1 cellular context compared by ENCODE assay signal in genomic region chr14:102139248-102140026, GRCh38.
TF ChIP-seq lines count a peak whose summit lies in the region.

Gene WDR20 (plus strand): TSS chr14:102139897. CDS start chr14:102139924, 27 bp downstream.

TF ChIP-seq in HEK293, 187 proteins besides CTCF, POLR2A, EP300 and RAD21 (continued from another document and continues in another):
- TF ChIP-seq PBX3 (CRISPR knock-in tag; IDR thresholded peaks at IDR 0.05) (0 out of 2 replicates have a peak, but pooled peaks have one; percentile 40), ZNF423 (tag by site-specific recombination; IDR thresholded peaks at IDR 0.05) (peak; percentile 62), ZNF398 (tag by site-specific recombination; IDR thresholded peaks at IDR 0.05) (peak; percentile 74), ZBTB17 (tag by site-specific recombination; IDR thresholded peaks at IDR 0.05) (peak; percentile 98), ZEB2 (tag by site-specific recombination; IDR thresholded peaks at IDR 0.05) (peak; percentile 98), ZXDB (tag by site-specific recombination; IDR thresholded peaks at IDR 0.05) (peak; percentile 89), WT1 (tag by site-specific recombination; IDR thresholded peaks at IDR 0.05) (peak; percentile 76; the same call in 1 of the 2 replicates), YY2 (tag by site-specific recombination; IDR thresholded peaks at IDR 0.05) (peak; percentile 79), ZNF362 (tag by site-specific recombination; IDR thresholded peaks at IDR 0.05) (no peak), ZFP69B (tag by site-specific recombination; IDR thresholded peaks at IDR 0.05) (peak; percentile 77), ZBTB7A (tag by site-specific recombination; IDR thresholded peaks at IDR 0.05; ENCODE audit: low read depth) (peak; percentile 94), ZNF707 (tag by site-specific recombination; IDR thresholded peaks at IDR 0.05) (no peak), KLF9 (tag by site-specific recombination; IDR thresholded peaks at IDR 0.05; ENCODE audit: low read depth) (peak; percentile 77; the same call in 1 of the 2 replicates), REST (tag by site-specific recombination; IDR thresholded peaks at IDR 0.05) (peak; percentile 93), ZNF335 (tag by site-specific recombination; conservative IDR thresholded peaks at IDR 0.05) (peak; percentile 77), ZBTB10 (tag by site-specific recombination; IDR thresholded peaks at IDR 0.05) (peak; percentile 93), INSM2 (tag by site-specific recombination; IDR thresholded peaks at IDR 0.05) (peak; percentile 47; the same call in 1 of the 2 replicates), ZNF501 (tag by site-specific recombination; IDR thresholded peaks at IDR 0.05) (peak; percentile 78), HOXC10 (CRISPR knock-in tag; IDR thresholded peaks at IDR 0.05) (no peak), ZNF660 (tag by site-specific recombination; IDR thresholded peaks at IDR 0.05) (peak; percentile 57), ZBTB21 (tag by site-specific recombination; IDR thresholded peaks at IDR 0.05) (0 out of 2 replicates have a peak, but pooled peaks have one; percentile 46), ZNF280C (tag by site-specific recombination; IDR thresholded peaks at IDR 0.05) (no peak), REPIN1 (tag by site-specific recombination; IDR thresholded peaks at IDR 0.05; ENCODE audit: low read depth) (no peak), ZSCAN30 (tag by site-specific recombination; IDR thresholded peaks at IDR 0.05) (peak; percentile 81; the same call in 1 of the 2 replicates), ZNF629 (tag by site-specific recombination; IDR thresholded peaks at IDR 0.05) (peak; percentile 63), MZF1 (tag by site-specific recombination; IDR thresholded peaks at IDR 0.05; ENCODE audit: borderline replicate concordance) (peak; percentile 62), ZNF175 (tag by site-specific recombination; IDR thresholded peaks at IDR 0.05) (no peak), ZBTB26 (tag by site-specific recombination; optimal IDR thresholded peaks at IDR 0.05) (peak; percentile 95), ZNF354C (tag by site-specific recombination; IDR thresholded peaks at IDR 0.05; ENCODE audit: borderline replicate concordance, low read depth) (no peak), BCL11B (tag by site-specific recombination; IDR thresholded peaks at IDR 0.05; ENCODE audit: low read depth) (peak; percentile 63; the same call in 1 of the 2 replicates), PATZ1 (tag by site-specific recombination; IDR thresholded peaks at IDR 0.05) (peak; percentile 94), SP3 (tag by site-specific recombination; IDR thresholded peaks at IDR 0.05) (peak; percentile 97), ZBTB1 (tag by site-specific recombination; IDR thresholded peaks at IDR 0.05) (0 out of 2 replicates have a peak, but pooled peaks have one; percentile 11), ZNF121 (tag by site-specific recombination; IDR thresholded peaks at IDR 0.05) (peak; percentile 62; the same call in 1 of the 2 replicates), ZNF843 (tag by site-specific recombination; IDR thresholded peaks at IDR 0.05) (peak; percentile 36; the same call in 1 of the 2 replicates), ZFP37 (tag by site-specific recombination; IDR thresholded peaks at IDR 0.05) (peak; percentile 88; the same call in 1 of the 2 replicates), EGR2 (tag by site-specific recombination; IDR thresholded peaks at IDR 0.05; ENCODE audit: low read depth) (peak; percentile 60), ZNF600 (tag by site-specific recombination; IDR thresholded peaks at IDR 0.05) (peak; percentile 98), ZBTB20 (tag by site-specific recombination; IDR thresholded peaks at IDR 0.05) (peak; percentile 86), ZNF10 (tag by site-specific recombination; IDR thresholded peaks at IDR 0.05) (peak; percentile 54; the same call in 1 of the 2 replicates), ZNF639 (tag by site-specific recombination; IDR thresholded peaks at IDR 0.05) (peak; percentile 72), ZNF324 (tag by site-specific recombination; IDR thresholded peaks at IDR 0.05) (peak; percentile 92; the same call in 1 of the 2 replicates)
